7 cellular contexts compared by ENCODE assay signal in the genomic region with DNA sequence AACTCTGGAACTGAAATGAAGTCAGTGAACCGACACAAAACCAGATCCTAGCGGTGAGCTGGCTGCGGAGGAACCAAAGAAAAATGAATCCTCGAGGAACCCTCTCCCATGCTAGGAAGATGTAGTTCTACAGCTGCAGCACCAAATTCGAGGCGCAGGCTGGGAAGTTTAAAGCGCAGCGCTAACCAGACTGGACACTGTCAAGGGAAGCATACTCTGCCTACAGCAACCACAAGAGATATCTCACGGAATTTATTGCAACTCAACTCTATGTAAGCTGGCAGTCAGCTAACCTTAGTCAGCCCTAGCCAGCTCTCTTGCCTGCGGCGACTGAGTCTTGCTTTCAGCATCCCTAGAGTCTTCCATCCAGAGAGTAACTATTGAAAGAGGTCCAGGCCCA. TPM values are rescaled to one million over a fixed set of nuclear protein-coding genes. Genes with fewer than 3 reads are reported as not detected.
DNase-seq lines count a peak whose midpoint lies in the region; ATAC-seq, FAIRE-seq and TF ChIP-seq lines count a peak whose summit lies in the region.

No MANE protein-coding gene starts in this region.

- peaks cover 0 to 4% of the 10 kb centered on the region in 2 donors for H3K9me3 Mint-ChIP-seq in stimulated activated naive B cell treated with anti-CD40 and anti-IgM and Interleukin-4, amounts not matched to agents 10 μg/mL and 1 μg/mL and 100 μg/mL, for 72 hours

- peaks cover 23 to 29% of the 10 kb centered on the region in 2 donors for H3K4me1 Mint-ChIP-seq in stimulated activated naive B cell treated with anti-CD40 and anti-IgM and Interleukin-4, amounts not matched to agents 10 μg/mL and 1 μg/mL and 100 μg/mL, for 72 hours

- H3K4me1 ChIP-seq in breast epithelium (no peaks in the 10 kb centered on the region), kidney (ENCODE audit: control insufficient read depth in 1 of 2, insufficient read depth in 1 of 2, low read depth in 1 of 2, low read length in 2 of 2) (peaks cover 6 to 15% of the 10 kb centered on the region in 2 donors)

- H3K36me3 Mint-ChIP-seq in stimulated activated naive B cell treated with anti-CD40 and anti-IgM and Interleukin-4, amounts not matched to agents 10 μg/mL and 1 μg/mL and 100 μg/mL, for 72 hours: peaks cover 0 to 8% of the 10 kb centered on the region in 2 donors

- H3K36me3 ChIP-seq in breast epithelium (no peaks in the 10 kb centered on the region), kidney (ENCODE audit: control insufficient read depth in 1 of 2, insufficient read depth in 2 of 2, low read length in 2 of 2) (no peaks in the 10 kb centered on the region)

- H3K4me3 ChIP-seq in breast epithelium (peak overlapping the region; percentile 43 to 71 (median 55)), kidney (ENCODE audit: low read length in 2 of 2) (peak overlapping the region; percentile 75 to 86)

- H3K4me3 Mint-ChIP-seq in stimulated activated naive B cell treated with anti-CD40 and anti-IgM and Interleukin-4, amounts not matched to agents 10 μg/mL and 1 μg/mL and 100 μg/mL, for 72 hours: peak overlapping the region; percentile 84 to 94

- peak overlapping the region in 1 of 2 donors; percentile 60 for H3K9ac ChIP-seq in kidney (ENCODE audit: low read length in 2 of 2)

- no peak for TF ChIP-seq POLR2A in breast epithelium (IDR thresholded peaks at IDR 0.05)

- peaks cover 51 to 62% of the 10 kb centered on the region in 2 donors for H3K27me3 Mint-ChIP-seq in stimulated activated naive B cell treated with anti-CD40 and anti-IgM and Interleukin-4, amounts not matched to agents 10 μg/mL and 1 μg/mL and 100 μg/mL, for 72 hours

- no peak overlapping the region for H3K27ac Mint-ChIP-seq in stimulated activated naive B cell treated with anti-CD40 and anti-IgM and Interleukin-4, amounts not matched to agents 10 μg/mL and 1 μg/mL and 100 μg/mL, for 72 hours

- H3K27ac ChIP-seq in breast epithelium (no peak overlapping the region), kidney (ENCODE audit: low read depth in 2 of 2, low read length in 2 of 2) (no peak overlapping the region)

- H3K9me3 ChIP-seq in breast epithelium: no peaks in the 10 kb centered on the region
- H3K9me3 ChIP-seq in kidney (ENCODE audit: control insufficient read depth in 1 of 2, low read length in 2 of 2): no peaks in the 10 kb centered on the region

- no peak for FAIRE-seq in kidney (lab: Jason Lieb, UNC)

- H3K27me3 ChIP-seq in breast epithelium: peaks cover 7 to 37% of the 10 kb centered on the region in 2 donors

- no peak for ATAC-seq in stimulated activated naive B cell treated with anti-CD40 and anti-IgM and Interleukin-4, amounts not matched to agents 10 μg/mL and 1 μg/mL and 100 μg/mL, for 72 hours (replicated peaks)
- ATAC-seq in HG03135 (IDR thresholded peaks at IDR 0.05; ENCODE audit: unreplicated experiment) (no peak), GM19452 (IDR thresholded peaks at IDR 0.05; ENCODE audit: unreplicated experiment) (no peak)

- intact Hi-C loops in breast epithelium (cut with DNase I; ENCODE audit: low total_unique reads) (no loop called here), kidney (cut with DNase I) (no loop called here)

- DNase-seq in M059J (ENCODE audit: low read depth) (peak; percentile 93), breast epithelium (ENCODE audit: low spot score in 2 of 2) (no peak), kidney (no peak), Kasumi-1 (lab: John Stamatoyannopoulos, UW) (no peak)
- DNase-seq in stimulated activated naive B cell treated with anti-CD40 and anti-IgM and Interleukin-4, amounts not matched to agents 10 μg/mL and 1 μg/mL and 100 μg/mL, for 72 hours: no peak

- TF ChIP-seq CTCF in breast epithelium (IDR thresholded peaks at IDR 0.05): no peak
- TF ChIP-seq CTCF in kidney (IDR thresholded peaks at IDR 0.05; ENCODE audit: borderline replicate concordance, extremely low read depth, insufficient read depth): no peak

RNA-seq across cellular contexts. Expression of gene HTR1B, which starts 3.7 kb away (rescaled TPM):
- total RNA-seq in M059J (2014; rRNA removed; shearing (Covaris generic)): not detected in 2 replicates
- under 1 TPM in 2 of 3 donors, not detected in 1; 0.15 to 0.33 TPM for total RNA-seq in breast epithelium
- 1.9 TPM for total RNA-seq in kidney
- polyA plus RNA-seq in kidney (ENCODE audit: insufficient read depth, low read depth, low replicate concordance): 0.26 TPM
